Comparison of ENCODE assay signal across 25 cellular contexts in the genomic region with DNA sequence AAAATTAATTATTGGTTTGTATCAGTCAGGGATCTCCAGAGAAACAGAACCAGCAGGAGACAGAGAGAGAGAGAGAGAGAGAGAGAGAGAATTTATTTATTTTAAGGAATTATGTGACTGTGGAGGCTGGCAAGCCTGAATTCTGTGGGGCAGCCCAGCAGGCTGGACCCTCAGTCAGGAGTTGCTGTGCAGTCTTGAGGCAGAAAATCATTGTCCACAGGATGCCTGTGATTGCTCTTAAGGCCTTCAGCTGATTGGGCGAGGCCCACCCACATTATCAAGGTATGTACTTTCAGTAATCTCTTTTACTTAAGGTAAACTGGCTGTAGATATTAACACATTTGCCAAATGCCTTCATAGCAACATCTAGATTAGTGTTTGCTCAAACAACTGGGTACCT.
DNase-seq lines count a peak whose midpoint lies in the region; ATAC-seq, FAIRE-seq and TF ChIP-seq lines count a peak whose summit lies in the region.
"Had no signal": no experiment of that assay in that cellular context is flagged by ENCODE, and none has a peak within 500 bp of the region (broad histone marks: within the 10 kb centered on the region; RNA-seq: fewer than 3 reads in every experiment).

No MANE protein-coding gene starts in this region.

- TF ChIP-seq POLR2A in sigmoid colon (IDR thresholded peaks at IDR 0.05) = no peak

- ATAC-seq in left cardiac atrium = no peak
- ATAC-seq in aorta (ENCODE audit: low FRiP score) = no peak
- ATAC-seq: Right ventricle myocardium inferior had no signal

- H3K4me3 ChIP-seq in endodermal cell (ENCODE audit: low read length) = no peak overlapping the region
- no peak overlapping the region for H3K4me3 ChIP-seq in sigmoid colon
- no peak overlapping the region for H3K4me3 ChIP-seq in aorta (ENCODE audit: low read length in 2 of 2)
- H3K4me3 ChIP-seq: GM23248, Peyer's patch had no signal

- TF ChIP-seq CTCF in endodermal cell (conservative IDR thresholded peaks at IDR 0.05) (no peak), sigmoid colon (IDR thresholded peaks at IDR 0.05) (no peak), progenitor cell of endocrine pancreas (IDR thresholded peaks at IDR 0.05; ENCODE audit: unreplicated experiment) (no peak)

- H3K4me1 ChIP-seq in endodermal cell (ENCODE audit: control insufficient read depth, insufficient read depth, low read length) = no peaks in the 10 kb centered on the region
- peaks cover 0 to 13% (median 9%) of the 10 kb centered on the region in 4 donors for H3K4me1 ChIP-seq in sigmoid colon
- no peaks in the 10 kb centered on the region for H3K4me1 ChIP-seq in aorta (ENCODE audit: control insufficient read depth in 1 of 2, insufficient read depth in 2 of 2, low read length in 2 of 2)
- H3K4me1 ChIP-seq: Peyer's patch had no signal

- H3K27ac ChIP-seq in endodermal cell (ENCODE audit: low read depth, low read length) = no peak overlapping the region
- H3K27ac ChIP-seq in sigmoid colon = peak overlapping the region in 1 of 4 donors; percentile 3
- peak overlapping the region; percentile 3 to 23 for H3K27ac ChIP-seq in aorta (ENCODE audit: low read depth in 1 of 2, low read length in 2 of 2)
- H3K27ac ChIP-seq: GM23248, Peyer's patch had no signal

- 100% methylated on average over 1 of the region's 1 CpG for WGBS in endodermal cell (ENCODE audit: insufficient coverage in 1 of 2, insufficient read length in 1 of 2), 2 experiments
- WGBS in sigmoid colon, 2 donors = 93 to 97% methylated on average over 1 of the region's 1 CpG
- WGBS in aorta, 2 donors = 86 to 99% methylated on average over 1 of the region's 1 CpG

- DNase-seq in cardiac septum (ENCODE audit: low spot score) (peak; percentile 24), left cardiac atrium (no peak), endodermal cell (peak; percentile 5), sigmoid colon (peak; percentile 13), aorta (peak in 1 of 2 donors; percentile 34), SK-N-DZ (ENCODE audit: low spot score) (no peak), frontal cortex (ENCODE audit: low spot score in 2 of 2) (no peak), progenitor cell of endocrine pancreas (ENCODE audit: low spot score, unreplicated experiment) (no peak)
- DNase-seq: 8988T; C1 segment of cervical spinal cord; Calu3; CD8-positive, alpha-beta memory T cell; GM23248; H9; IMR-90; MV-4-11; NCI-H1105 treated with DMSO at 0.1 percent for 48 hours; NCI-H2029 treated with DMSO at 0.1 percent for 48 hours; NCI-H226; NCI-H524 treated with DMSO at 0.1 percent for 48 hours had no signal

- H3K36me3 ChIP-seq in endodermal cell (ENCODE audit: control insufficient read depth, insufficient read depth, low read length) = no peaks in the 10 kb centered on the region
- no peaks in the 10 kb centered on the region for H3K36me3 ChIP-seq in sigmoid colon
- H3K36me3 ChIP-seq in aorta (ENCODE audit: control insufficient read depth in 1 of 2, insufficient read depth in 2 of 2, low read length in 1 of 2) = peaks cover 0 to 1% of the 10 kb centered on the region in 2 donors
- H3K36me3 ChIP-seq: Peyer's patch had no signal

- H3K4me1 Mint-ChIP-seq in endodermal cell (no peaks in the 10 kb centered on the region), progenitor cell of endocrine pancreas (ENCODE audit: low read depth) (no peaks in the 10 kb centered on the region)
- H3K4me1 Mint-ChIP-seq: CD8-positive, alpha-beta memory T cell; H9 had no signal

- intact Hi-C loops in cardiac septum (cut with DNase I) (no loop called here), left cardiac atrium (cut with DNase I) (no loop called here), sigmoid colon (cut with DNase I) (no loop called here), aorta (cut with DNase I) (no loop called here)

- H3K36me3 Mint-ChIP-seq in endodermal cell (ENCODE audit: low read depth) = no peaks in the 10 kb centered on the region
- H3K36me3 Mint-ChIP-seq in progenitor cell of endocrine pancreas (ENCODE audit: insufficient read depth) = no peaks in the 10 kb centered on the region
- H3K36me3 Mint-ChIP-seq: CD8-positive, alpha-beta memory T cell had no signal

- TF ChIP-seq EP300 in sigmoid colon (IDR thresholded peaks at IDR 0.05) = no peak

- no peaks in the 10 kb centered on the region for H3K9me3 Mint-ChIP-seq in endodermal cell
- no peaks in the 10 kb centered on the region for H3K9me3 Mint-ChIP-seq in progenitor cell of endocrine pancreas (ENCODE audit: low read depth)
- H3K9me3 Mint-ChIP-seq: CD8-positive, alpha-beta memory T cell; H9 had no signal

- H3K4me3 Mint-ChIP-seq in endodermal cell (no peak overlapping the region), progenitor cell of endocrine pancreas (ENCODE audit: low read depth) (no peak overlapping the region)
- H3K4me3 Mint-ChIP-seq: CD8-positive, alpha-beta memory T cell; H9 had no signal

- no peak overlapping the region for H3K9ac ChIP-seq in endodermal cell (ENCODE audit: extremely low read depth, low read length, poor library complexity, severe bottlenecking)
- H3K9ac ChIP-seq: GM23248 had no signal

- H3K27me3 Mint-ChIP-seq in endodermal cell (ENCODE audit: insufficient read depth) (no peaks in the 10 kb centered on the region), progenitor cell of endocrine pancreas (no peaks in the 10 kb centered on the region)

- H3K27me3 ChIP-seq in endodermal cell (ENCODE audit: control insufficient read depth, insufficient read depth, low read length, poor library complexity, severe bottlenecking) (no peaks in the 10 kb centered on the region), sigmoid colon (no peaks in the 10 kb centered on the region), aorta (ENCODE audit: control insufficient read depth in 1 of 2, insufficient read depth in 2 of 2, low read length in 1 of 2) (no peaks in the 10 kb centered on the region)
- H3K27me3 ChIP-seq: Peyer's patch had no signal

- H3K27ac Mint-ChIP-seq in endodermal cell = no peak overlapping the region
- no peak overlapping the region for H3K27ac Mint-ChIP-seq in progenitor cell of endocrine pancreas
- H3K27ac Mint-ChIP-seq: CD8-positive, alpha-beta memory T cell; H9 had no signal

- no peaks in the 10 kb centered on the region for H3K9me3 ChIP-seq in endodermal cell (ENCODE audit: control insufficient read depth, low read length)
- no peaks in the 10 kb centered on the region for H3K9me3 ChIP-seq in sigmoid colon
- no peaks in the 10 kb centered on the region for H3K9me3 ChIP-seq in aorta (ENCODE audit: control insufficient read depth, low read length)
- H3K9me3 ChIP-seq: Peyer's patch had no signal

- no peak for FAIRE-seq in frontal cortex (lab: Jason Lieb, UNC)
- FAIRE-seq: G401.6, GM12892, GM18507 had no signal

Comparison
In these comparisons a context has a peak if more than half of its experiments do, and no peak if none do; other contexts are left out.
1. DNase-seq: peak in cardiac septum (single experiment), endodermal cell (single experiment) and sigmoid colon (single experiment); none in left cardiac atrium (single experiment), SK-N-DZ (single experiment), frontal cortex (0 of 2) and progenitor cell of endocrine pancreas (single experiment).